Comparison of ENCODE assay signal across 8 cellular contexts in the genomic region with DNA sequence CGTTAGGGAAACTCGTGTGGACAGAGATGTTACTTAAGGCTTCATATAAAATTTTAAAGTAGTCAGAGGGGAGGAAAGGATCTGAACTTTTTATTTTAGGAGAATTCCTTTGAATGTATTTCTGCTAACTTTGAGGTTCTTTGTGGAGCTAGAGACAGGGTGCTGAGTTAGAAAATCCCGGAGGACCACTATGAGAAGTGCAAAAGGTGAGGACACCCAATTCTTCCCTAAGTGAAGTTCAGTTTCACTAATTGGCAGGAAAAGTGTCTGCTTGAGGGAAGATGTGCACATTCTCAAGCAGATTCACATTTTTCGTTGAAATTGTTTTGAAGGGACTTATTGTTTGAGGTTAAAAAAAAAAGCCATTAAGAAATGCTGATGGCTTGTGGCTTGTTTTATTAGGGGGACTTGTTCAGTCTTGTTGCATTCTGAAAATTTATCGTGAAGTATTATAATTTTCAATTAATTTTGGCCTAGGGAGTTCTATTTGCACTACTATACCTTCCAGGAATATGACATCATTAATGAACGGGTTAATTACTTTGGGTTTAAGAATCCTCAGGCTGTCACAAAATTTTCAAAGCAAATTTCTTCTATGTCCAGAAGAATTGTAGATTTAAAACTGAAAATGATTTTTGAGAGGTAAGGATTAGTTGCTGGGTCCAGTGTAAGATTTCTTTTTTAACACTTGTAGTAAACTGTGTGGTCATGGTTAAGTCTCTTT. TPM values are rescaled to one million over a fixed set of nuclear protein-coding genes. Genes with fewer than 3 reads are reported as not detected.
DNase-seq lines count a peak whose midpoint lies in the region; ATAC-seq and TF ChIP-seq lines count a peak whose summit lies in the region.

No MANE protein-coding gene starts in this region.

- no peaks in the 10 kb centered on the region for H3K27me3 Mint-ChIP-seq in IgD-negative memory B cell
- no peaks in the 10 kb centered on the region for H3K27me3 Mint-ChIP-seq in naive thymus-derived CD4-positive, alpha-beta T cell

- intact Hi-C loops in naive thymus-derived CD4-positive, alpha-beta T cell (cut with micrococcal nuclease) = loop anchor here (1.0 to 10.0 kb wide), 5 partner anchors 8 to 416 kb away; a partner anchor contains a TSS

- no peak for TF ChIP-seq CTCF in AG09309 (IDR thresholded peaks at IDR 0.05; ENCODE audit: control insufficient read depth, insufficient read depth, low read depth, low read length, missing control alignments)

- peaks cover 0 to 5% (median 0%) of the 10 kb centered on the region in 3 experiments for H3K36me3 ChIP-seq in naive thymus-derived CD4-positive, alpha-beta T cell (ENCODE audit: control insufficient read depth in 2 of 3, insufficient read depth in 3 of 3, low read length in 3 of 3)

- CTCF ChIA-PET in naive thymus-derived CD4-positive, alpha-beta T cell (lab: Charles Lee) = interaction anchor here (0.6 to 1.9 kb wide), 6 partner anchors 18 to 47 kb away, joined by 3 to 8 read pairs (median 4); no protein-coding TSS in a partner anchor

- peak overlapping the region; percentile 90 to 94 (median 92) for H3K4me3 Mint-ChIP-seq in IgD-negative memory B cell
- H3K4me3 Mint-ChIP-seq in naive thymus-derived CD4-positive, alpha-beta T cell = peak overlapping the region; percentile 87 to 99 (median 94)

- no peaks in the 10 kb centered on the region for H3K27me3 ChIP-seq in naive thymus-derived CD4-positive, alpha-beta T cell (ENCODE audit: control insufficient read depth in 2 of 2, insufficient read depth in 2 of 2, low read length in 2 of 2)

- peaks cover 30 to 41% (median 39%) of the 10 kb centered on the region in 3 donors for H3K4me1 Mint-ChIP-seq in IgD-negative memory B cell
- H3K4me1 Mint-ChIP-seq in naive thymus-derived CD4-positive, alpha-beta T cell = peaks cover 52 to 81% (median 71%) of the 10 kb centered on the region in 7 donors

- ATAC-seq in naive thymus-derived CD4-positive, alpha-beta T cell = no peak
- ATAC-seq in HG03097 (IDR thresholded peaks at IDR 0.05; ENCODE audit: low FRiP score, unreplicated experiment) (no peak), GM21529 (IDR thresholded peaks at IDR 0.05; ENCODE audit: unreplicated experiment) (no peak)

- peak overlapping the region; percentile 79 for H3K27ac ChIP-seq in cingulate gyrus (ENCODE audit: low read depth, low read length)
- H3K27ac ChIP-seq in naive thymus-derived CD4-positive, alpha-beta T cell (ENCODE audit: low read depth, low read length) = peak overlapping the region; percentile 87

- DNase-seq in AG09309 (ENCODE audit: low read depth) = no peak
- DNase-seq in naive thymus-derived CD4-positive, alpha-beta T cell = no peak
- no peak for DNase-seq in inferior parietal cortex (ENCODE audit: extremely low spot score)
- no peak for DNase-seq in AML-193 (lab: John Stamatoyannopoulos, UW)

- POLR2A ChIA-PET in naive thymus-derived CD4-positive, alpha-beta T cell (lab: Charles Lee) = interaction anchor here (0.6 to 4.2 kb wide), 13 partner anchors 10 to 260 kb away, joined by 3 to 19 read pairs (median 4); no protein-coding TSS in a partner anchor

- H3K4me1 ChIP-seq in naive thymus-derived CD4-positive, alpha-beta T cell (ENCODE audit: control insufficient read depth in 2 of 2, insufficient read depth in 2 of 2, low read length in 2 of 2) = peaks cover 14 to 40% of the 10 kb centered on the region in 2 donors

- H3K36me3 Mint-ChIP-seq in IgD-negative memory B cell = peaks cover 2% of the 10 kb centered on the region
- peaks cover 0 to 18% (median 0%) of the 10 kb centered on the region in 5 donors for H3K36me3 Mint-ChIP-seq in naive thymus-derived CD4-positive, alpha-beta T cell

- no peaks in the 10 kb centered on the region for H3K9me3 Mint-ChIP-seq in IgD-negative memory B cell
- no peaks in the 10 kb centered on the region for H3K9me3 Mint-ChIP-seq in naive thymus-derived CD4-positive, alpha-beta T cell

- H3K27ac Mint-ChIP-seq in IgD-negative memory B cell = peak overlapping the region; percentile 75 to 95 (median 89)
- H3K27ac Mint-ChIP-seq in naive thymus-derived CD4-positive, alpha-beta T cell = peak overlapping the region; percentile 90 to 97 (median 93)

- no peaks in the 10 kb centered on the region for H3K9me3 ChIP-seq in naive thymus-derived CD4-positive, alpha-beta T cell (ENCODE audit: control insufficient read depth in 2 of 3, low read length in 3 of 3)

- peak overlapping the region; percentile 92 for H3K4me3 ChIP-seq in AG09309 (ENCODE audit: control insufficient read depth, low read depth, low read length)
- peak overlapping the region; percentile 93 for H3K4me3 ChIP-seq in naive thymus-derived CD4-positive, alpha-beta T cell (ENCODE audit: low read length)

RNA-seq across cellular contexts. Expression of a gene that starts 1.8 kb away (rescaled TPM):
- 5.6 TPM for polyA plus RNA-seq in IgD-negative memory B cell
- total RNA-seq in naive thymus-derived CD4-positive, alpha-beta T cell = 100 to 1,000 TPM in 4 of 5 experiments, 10 to 100 TPM in 1; 80.8 to 114 (median 112) TPM
- polyA plus RNA-seq in naive thymus-derived CD4-positive, alpha-beta T cell = 10 to 100 TPM; 11.2 to 12.2 TPM
